Comparison of ENCODE assay signal across 1 cellular context in genomic region chr16:89052191-89052787, GRCh38.
TF ChIP-seq lines count a peak whose summit lies in the region.

No MANE protein-coding gene starts in this region.

TF ChIP-seq in GM23338, 12 proteins besides CTCF, POLR2A, EP300 and RAD21 (continued from another document):
- TF ChIP-seq ZNF462 (CRISPR knock-in tag; IDR thresholded peaks at IDR 0.05) (no peak), NANOG (IDR thresholded peaks at IDR 0.05; ENCODE audit: borderline replicate concordance) (no peak), ZNF331 (CRISPR knock-in tag; IDR thresholded peaks at IDR 0.05; ENCODE audit: low read depth) (no peak), EZH2phosphoT487 (IDR thresholded peaks at IDR 0.05; ENCODE audit: unreplicated experiment) (no peak)
